28 cellular contexts compared by ENCODE assay signal in the genomic region with DNA sequence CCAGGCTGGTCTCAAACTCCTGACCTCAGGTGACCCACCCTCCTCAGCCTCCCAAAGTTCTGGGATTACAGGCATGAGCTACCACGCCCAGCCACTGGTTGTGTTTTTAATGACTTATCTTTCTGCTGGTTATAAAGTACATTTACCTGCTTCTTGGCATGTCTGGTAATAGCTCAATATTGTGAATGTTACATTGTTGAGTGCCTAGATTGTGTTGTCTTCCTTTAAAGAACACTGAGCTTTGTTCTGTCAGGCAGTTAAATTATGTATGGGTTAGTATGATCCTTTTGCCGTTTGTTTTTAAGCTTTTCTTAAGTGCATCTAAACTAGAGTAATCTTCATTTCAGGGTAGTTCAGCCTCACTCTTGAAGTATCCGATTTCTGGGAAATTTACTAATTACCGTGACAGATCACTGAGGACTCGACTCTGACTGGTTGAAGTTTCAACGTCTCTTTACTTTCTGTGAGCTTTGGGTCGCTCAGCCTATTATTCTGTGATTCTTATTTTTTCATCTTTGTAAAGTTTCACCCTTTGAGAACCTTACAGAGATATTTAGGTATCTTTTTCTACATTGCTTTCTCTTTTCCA.
"Had no signal": no experiment of that assay in that cellular context is flagged by ENCODE, and none has a peak within 500 bp of the region (broad histone marks: within the 10 kb centered on the region; RNA-seq: fewer than 3 reads in every experiment).

No MANE protein-coding gene starts in this region.

- H3K9ac ChIP-seq: parathyroid adenoma had no signal

- H3K4me1 Mint-ChIP-seq: natural killer cell; nephron; neural crest cell; stimulated activated effector memory CD8-positive, alpha-beta T cell treated with anti-CD3 and anti-CD28 coated beads, Interleukin-12 subunit alpha, Interleukin-12 subunit beta, amount 100 ng/mL, for 72 hours; stimulated activated naive B cell treated with anti-CD40 and anti-IgM and Interleukin-4, amounts not matched to agents 10 μg/mL and 1 μg/mL and 100 μg/mL, for 72 hours had no signal

- H2AFZ ChIP-seq: parathyroid adenoma had no signal

- H3K27ac Mint-ChIP-seq: natural killer cell; nephron; progenitor cell of endocrine pancreas; stimulated activated effector memory CD8-positive, alpha-beta T cell treated with anti-CD3 and anti-CD28 coated beads, Interleukin-12 subunit alpha, Interleukin-12 subunit beta, amount 100 ng/mL, for 72 hours; stimulated activated naive B cell treated with anti-CD40 and anti-IgM and Interleukin-4, amounts not matched to agents 10 μg/mL and 1 μg/mL and 100 μg/mL, for 72 hours; stimulated activated naive CD8-positive, alpha-beta T cell treated with anti-CD3 and anti-CD28 coated beads, Interleukin-15, Interleukin-2, amounts not matched to agents 100 ng/mL and 50 ng/mL, for 24 hours had no signal

- H3K36me3 Mint-ChIP-seq: natural killer cell; stimulated activated effector memory CD8-positive, alpha-beta T cell treated with anti-CD3 and anti-CD28 coated beads, Interleukin-12 subunit alpha, Interleukin-12 subunit beta, amount 100 ng/mL, for 72 hours; stimulated activated naive B cell treated with anti-CD40 and anti-IgM and Interleukin-4, amounts not matched to agents 10 μg/mL and 1 μg/mL and 100 μg/mL, for 72 hours had no signal

- H3K9me3 Mint-ChIP-seq: nephron, neural crest cell had no signal

- H3K79me2 ChIP-seq: parathyroid adenoma had no signal

- H3K4me1 ChIP-seq: parathyroid adenoma, psoas muscle, right lobe of liver, sigmoid colon, stomach, thyroid gland, tibial nerve, upper lobe of left lung, vagina had no signal

- H3K9me3 ChIP-seq: ovary, psoas muscle, right lobe of liver, sigmoid colon, stomach, thoracic aorta, thyroid gland, tibial nerve, upper lobe of left lung, vagina had no signal

- H3K27ac ChIP-seq: ovary, parathyroid adenoma, psoas muscle, right lobe of liver, sigmoid colon, stomach, thoracic aorta, thyroid gland, tibial nerve, upper lobe of left lung, vagina had no signal

- H3K4me3 ChIP-seq: ovary, psoas muscle, right lobe of liver, sigmoid colon, stomach, thoracic aorta, thyroid gland, tibial nerve, upper lobe of left lung, vagina had no signal

- H3K27me3 Mint-ChIP-seq: progenitor cell of endocrine pancreas; stimulated activated naive CD8-positive, alpha-beta T cell treated with anti-CD3 and anti-CD28 coated beads, Interleukin-15, Interleukin-2, amounts not matched to agents 100 ng/mL and 50 ng/mL, for 24 hours had no signal

- ATAC-seq: natural killer cell; psoas muscle; right cardiac atrium; right lobe of liver; stimulated activated effector memory CD8-positive, alpha-beta T cell treated with anti-CD3 and anti-CD28 coated beads, Interleukin-12 subunit alpha, Interleukin-12 subunit beta, amount 100 ng/mL, for 72 hours; stimulated activated naive B cell treated with anti-CD40 and anti-IgM and Interleukin-4, amounts not matched to agents 10 μg/mL and 1 μg/mL and 100 μg/mL, for 72 hours had no signal

- H3K4me3 Mint-ChIP-seq: natural killer cell; nephron; neural crest cell; stimulated activated effector memory CD8-positive, alpha-beta T cell treated with anti-CD3 and anti-CD28 coated beads, Interleukin-12 subunit alpha, Interleukin-12 subunit beta, amount 100 ng/mL, for 72 hours; stimulated activated naive B cell treated with anti-CD40 and anti-IgM and Interleukin-4, amounts not matched to agents 10 μg/mL and 1 μg/mL and 100 μg/mL, for 72 hours; stimulated activated naive CD8-positive, alpha-beta T cell treated with anti-CD3 and anti-CD28 coated beads, Interleukin-15, Interleukin-2, amounts not matched to agents 100 ng/mL and 50 ng/mL, for 24 hours had no signal

- H3K27me3 ChIP-seq: ovary, right lobe of liver, sigmoid colon, stomach, thyroid gland, tibial nerve, upper lobe of left lung, vagina had no signal

- DNase-seq: natural killer cell; occipital lobe; ovary; posterior cingulate gyrus; psoas muscle; right cardiac atrium; right lobe of liver; sigmoid colon; small intestine; stimulated activated CD4-positive, alpha-beta T cell treated with anti-CD3 and anti-CD28 coated beads, Interleukin-15, amount 100 ng/mL, for 24 hours; stimulated activated CD4-positive, alpha-beta T cell treated with anti-CD3 and anti-CD28 coated beads, Interleukin-2, amount 100 ng/mL, for 24 hours; stimulated activated CD4-positive, alpha-beta T cell treated with anti-CD3 and anti-CD28 coated beads, Interleukin-2, amount 100 ng/mL, for 48 hours; stimulated activated CD4-positive, alpha-beta T cell treated with anti-CD3 and anti-CD28 coated beads, Interleukin-4, amount 100 ng/mL, for 24 hours; stimulated activated naive B cell treated with anti-CD40 and anti-IgM and Interleukin-4, amounts not matched to agents 10 μg/mL and 1 μg/mL and 100 μg/mL, for 72 hours; stimulated activated naive CD4-positive, alpha-beta T cell treated with Interleukin-2 at 50 U/mL for 16 hours; stomach; trophoblast cell; upper lobe of left lung had no signal

- H3K36me3 ChIP-seq: ovary, right lobe of liver, sigmoid colon, stomach, thoracic aorta, thyroid gland, tibial nerve, upper lobe of left lung, vagina had no signal
